1 cellular context compared by ENCODE assay signal in genomic region chr12:18797604-18798003, GRCh38.
TF ChIP-seq lines count a peak whose summit lies in the region.

No MANE protein-coding gene starts in this region.

TF ChIP-seq in K562, 482 proteins besides CTCF, POLR2A, EP300 and RAD21:
- TF ChIP-seq TFE3 (CRISPR knock-in tag; IDR thresholded peaks at IDR 0.05) (peak; percentile 27; the same call in 1 of the 2 replicates), ZNF77 (CRISPR knock-in tag; IDR thresholded peaks at IDR 0.05) (no peak), SETDB1 (IDR thresholded peaks at IDR 0.05; ENCODE audit: low read length) (no peak), RAD51 (IDR thresholded peaks at IDR 0.05; ENCODE audit: borderline replicate concordance, low read depth) (peak; percentile 33; the same call in 1 of the 2 replicates), ZNF778 (CRISPR knock-in tag; IDR thresholded peaks at IDR 0.05) (no peak), BRF1 (IDR thresholded peaks at IDR 0.05; ENCODE audit: borderline replicate concordance, extremely low read depth, insufficient read length) (no peak), MTA3 (IDR thresholded peaks at IDR 0.05; ENCODE audit: borderline replicate concordance) (no peak), USF1 (CRISPR knock-in tag; IDR thresholded peaks at IDR 0.05) (peak; percentile 36; the same call in 1 of the 2 replicates), CREB3L1 (IDR thresholded peaks at IDR 0.05; ENCODE audit: borderline replicate concordance, low read depth) (no peak), ELF2 (CRISPR knock-in tag; IDR thresholded peaks at IDR 0.05) (no peak), PATZ1 (CRISPR knock-in tag; IDR thresholded peaks at IDR 0.05; ENCODE audit: borderline replicate concordance) (no peak), USF2 (CRISPR knock-in tag; IDR thresholded peaks at IDR 0.05) (peak; percentile 62), FUS (optimal IDR thresholded peaks at IDR 0.05; ENCODE audit: low read depth, low read length) (no peak), ZNF140 (CRISPR knock-in tag; IDR thresholded peaks at IDR 0.05) (no peak)
